29 cellular contexts compared by ENCODE assay signal in the genomic region with DNA sequence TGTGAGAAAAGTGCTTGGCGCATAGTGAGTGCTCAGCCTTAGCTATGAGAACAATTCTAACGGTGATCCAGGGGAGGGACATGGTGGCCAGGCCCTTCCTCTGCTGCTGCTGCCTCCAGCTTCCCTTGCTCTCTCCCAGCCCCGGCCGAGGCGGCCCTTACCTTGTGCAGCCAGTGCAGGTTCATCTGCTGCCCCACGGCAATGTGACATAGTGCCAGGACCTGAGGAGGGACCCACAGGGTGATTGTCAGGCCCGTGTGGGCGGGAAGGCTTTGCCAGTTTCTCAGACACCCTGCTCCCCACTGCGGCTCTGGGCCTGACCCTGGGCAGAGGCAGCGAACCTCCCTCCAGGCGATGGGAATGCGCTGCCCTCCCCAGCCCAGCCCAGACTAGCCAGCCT.
"Had no signal": no experiment of that assay in that cellular context is flagged by ENCODE, and none has a peak within 500 bp of the region (broad histone marks: within the 10 kb centered on the region; RNA-seq: fewer than 3 reads in every experiment).

No MANE protein-coding gene starts in this region.

- H3K79me2 ChIP-seq: hepatocyte had no signal

- H3K4me3 ChIP-seq: gastrocnemius medialis, hepatocyte, left lung, neural progenitor cell, prostate gland, skin epidermis, spleen, thoracic aorta, tibial nerve, upper lobe of left lung, uterus had no signal

- H3K27ac ChIP-seq: epithelial cell of prostate, gastrocnemius medialis, hepatocyte, left lung, neural progenitor cell, prostate gland, skin epidermis, thoracic aorta, upper lobe of left lung had no signal

- H3K36me3 ChIP-seq: gastrocnemius medialis, left lung, neural progenitor cell, prostate gland, thoracic aorta, upper lobe of left lung, uterus had no signal

- H3K27me3 Mint-ChIP-seq: dendritic cell treated with granulocyte-macrophage colony-stimulating factor and Interleukin-4, amounts not matched to agents 40 ng/mL and 50 ng/mL, for 4 days; naive thymus-derived CD4-positive, alpha-beta T cell; stimulated activated naive CD8-positive, alpha-beta T cell treated with anti-CD3 and anti-CD28 coated beads, Interleukin-15, Interleukin-2, amounts not matched to agents 100 ng/mL and 50 ng/mL, for 24 hours had no signal

- H3K36me3 Mint-ChIP-seq: neural progenitor cell; stimulated activated naive B cell treated with anti-CD40 and anti-IgM and Interleukin-4, amounts not matched to agents 10 μg/mL and 1 μg/mL and 100 μg/mL, for 72 hours had no signal

- H3K27me3 ChIP-seq: gastrocnemius medialis, hepatocyte, left lung, neural progenitor cell, spleen, tibial nerve, upper lobe of left lung, uterus had no signal

- H3K4me1 ChIP-seq: gastrocnemius medialis, prostate gland had no signal

- H3K4me2 ChIP-seq: hepatocyte, neural progenitor cell had no signal

- DNase-seq: effector CD8-positive, alpha-beta T cell; endodermal cell; foreskin fibroblast; gastrocnemius medialis; head of caudate nucleus; left cardiac atrium; mammary epithelial cell; mesendoderm; midbrain; naive thymus-derived CD4-positive, alpha-beta T cell; nucleus accumbens; spleen; stimulated activated CD4-positive, alpha-beta T cell treated with anti-CD3 and anti-CD28 coated beads, Interleukin-4, amount 100 ng/mL, for 4 hours; stimulated activated naive B cell treated with anti-CD40 and anti-IgM and Interleukin-4, amounts not matched to agents 10 μg/mL and 1 μg/mL and 100 μg/mL, for 72 hours; uterus had no signal

- H2AFZ ChIP-seq: hepatocyte, neural progenitor cell had no signal

- ATAC-seq: esophagus mucosa; gastrocnemius medialis; left cardiac atrium; left lung; naive thymus-derived CD4-positive, alpha-beta T cell; right cardiac atrium; stimulated activated naive B cell treated with anti-CD40 and anti-IgM and Interleukin-4, amounts not matched to agents 10 μg/mL and 1 μg/mL and 100 μg/mL, for 72 hours had no signal

- H3K9me3 Mint-ChIP-seq: dendritic cell treated with granulocyte-macrophage colony-stimulating factor and Interleukin-4, amounts not matched to agents 40 ng/mL and 50 ng/mL, for 4 days; endodermal cell; naive thymus-derived CD4-positive, alpha-beta T cell; nephron; neural progenitor cell; stimulated activated naive B cell treated with anti-CD40 and anti-IgM and Interleukin-4, amounts not matched to agents 10 μg/mL and 1 μg/mL and 100 μg/mL, for 72 hours; stimulated activated naive CD8-positive, alpha-beta T cell treated with anti-CD3 and anti-CD28 coated beads, Interleukin-15, Interleukin-2, amounts not matched to agents 100 ng/mL and 50 ng/mL, for 24 hours had no signal

- H3K4me3 Mint-ChIP-seq: dendritic cell treated with granulocyte-macrophage colony-stimulating factor and Interleukin-4, amounts not matched to agents 40 ng/mL and 50 ng/mL, for 4 days; endodermal cell; naive thymus-derived CD4-positive, alpha-beta T cell; nephron; neural progenitor cell; stimulated activated naive B cell treated with anti-CD40 and anti-IgM and Interleukin-4, amounts not matched to agents 10 μg/mL and 1 μg/mL and 100 μg/mL, for 72 hours; stimulated activated naive CD8-positive, alpha-beta T cell treated with anti-CD3 and anti-CD28 coated beads, Interleukin-15, Interleukin-2, amounts not matched to agents 100 ng/mL and 50 ng/mL, for 24 hours had no signal

- H3K27ac Mint-ChIP-seq: dendritic cell treated with granulocyte-macrophage colony-stimulating factor and Interleukin-4, amounts not matched to agents 40 ng/mL and 50 ng/mL, for 4 days; naive thymus-derived CD4-positive, alpha-beta T cell; nephron; stimulated activated naive B cell treated with anti-CD40 and anti-IgM and Interleukin-4, amounts not matched to agents 10 μg/mL and 1 μg/mL and 100 μg/mL, for 72 hours; stimulated activated naive CD8-positive, alpha-beta T cell treated with anti-CD3 and anti-CD28 coated beads, Interleukin-15, Interleukin-2, amounts not matched to agents 100 ng/mL and 50 ng/mL, for 24 hours had no signal

- H3K4me1 Mint-ChIP-seq: endodermal cell; naive thymus-derived CD4-positive, alpha-beta T cell; stimulated activated naive B cell treated with anti-CD40 and anti-IgM and Interleukin-4, amounts not matched to agents 10 μg/mL and 1 μg/mL and 100 μg/mL, for 72 hours had no signal
